10 cellular contexts compared by ENCODE assay signal in genomic region chr5:24644757-24645156, GRCh38. TPM values are rescaled to one million over a fixed set of nuclear protein-coding genes. Genes with fewer than 3 reads are reported as not detected.
DNase-seq lines count a peak whose midpoint lies in the region; ATAC-seq, FAIRE-seq and TF ChIP-seq lines count a peak whose summit lies in the region.
"Had no signal": no experiment of that assay in that cellular context is flagged by ENCODE, and none has a peak within 500 bp of the region (broad histone marks: within the 10 kb centered on the region; RNA-seq: fewer than 3 reads in every experiment).

TSS of gene CDH10 (minus strand) at chr5:24644978. CDS start at chr5:24593490, 51,488 bp downstream.

- no peak within 1 kb of the TSS for H3K27ac Mint-ChIP-seq in activated CD4-positive, alpha-beta T cell treated with anti-CD3 and anti-CD28 coated beads for 36 hours
- H3K27ac Mint-ChIP-seq: activated naive CD4-positive, alpha-beta T cell treated with anti-CD3 and anti-CD28 coated beads, Interleukin-2, amount 50 U/mL, for 24 hours had no signal

- peak; percentile 30 to 68; a peak in 4 of 6 replicates for ATAC-seq in A549
- ATAC-seq in body of pancreas: no peak
- ATAC-seq in GM19455 (IDR thresholded peaks at IDR 0.05; ENCODE audit: unreplicated experiment): no peak
- ATAC-seq in activated CD4-positive, alpha-beta T cell treated with anti-CD3 and anti-CD28 coated beads for 36 hours: no peak

- peaks cover 3% of the 10 kb centered on the region for H3K9me3 Mint-ChIP-seq in activated CD4-positive, alpha-beta T cell treated with anti-CD3 and anti-CD28 coated beads for 36 hours (ENCODE audit: low read depth)

- no peak within 1 kb of the TSS for H3K4me3 Mint-ChIP-seq in activated CD4-positive, alpha-beta T cell treated with anti-CD3 and anti-CD28 coated beads for 36 hours
- H3K4me3 Mint-ChIP-seq: activated naive CD4-positive, alpha-beta T cell treated with anti-CD3 and anti-CD28 coated beads, Interleukin-2, amount 50 U/mL, for 24 hours had no signal

- no peaks in the 10 kb centered on the region for H3K4me1 Mint-ChIP-seq in activated CD4-positive, alpha-beta T cell treated with anti-CD3 and anti-CD28 coated beads for 36 hours
- H3K4me1 Mint-ChIP-seq: activated naive CD4-positive, alpha-beta T cell treated with anti-CD3 and anti-CD28 coated beads, Interleukin-2, amount 50 U/mL, for 24 hours had no signal

- no peak for TF ChIP-seq RAD21 in A549 (conservative IDR thresholded peaks at IDR 0.05 in 1 of 2, IDR thresholded peaks at IDR 0.05 in 1 of 2)

- peak in 1 of 2 experiments; percentile 29 for DNase-seq in A549 (ENCODE audit: low read depth in 1 of 2, low spot score in 1 of 2)
- DNase-seq in NCI-H1092 treated with DMSO at 0.1 percent for 48 hours (lab: John Stamatoyannopoulos, UW): peak; percentile 30
- DNase-seq in body of pancreas: peak in 3 of 4 donors; percentile 16 to 34 (median 26)
- DNase-seq in islet precursor cell: peak; percentile 96
- DNase-seq in stimulated activated naive CD4-positive, alpha-beta T cell (lab: John Stamatoyannopoulos, UW): no peak
- DNase-seq in activated CD4-positive, alpha-beta T cell treated with anti-CD3 and anti-CD28 coated beads for 36 hours: no peak
- DNase-seq in D721Med (ENCODE audit: insufficient read length, low spot score): no peak
- DNase-seq: Peyer's patch had no signal

- peak within 1 kb of the TSS; percentile 39 for H3K4me3 ChIP-seq in A549
- no peak within 1 kb of the TSS for H3K4me3 ChIP-seq in body of pancreas
- H3K4me3 ChIP-seq: Peyer's patch had no signal

- intact Hi-C loops in body of pancreas (cut with DNase I): no loop called here
- intact Hi-C loops in activated CD4-positive, alpha-beta T cell treated with anti-CD3 and anti-CD28 coated beads for 36 hours (cut with DNase I, micrococcal nuclease): no loop called here

- H3K27ac ChIP-seq in A549 (no peak within 1 kb of the TSS), body of pancreas (no peak within 1 kb of the TSS)
- H3K27ac ChIP-seq: Peyer's patch had no signal

- no peak for TF ChIP-seq CTCF in A549 (IDR thresholded peaks at IDR 0.05)
- no peak for TF ChIP-seq CTCF in body of pancreas (IDR thresholded peaks at IDR 0.05)
- no peak for TF ChIP-seq CTCF in D721Med (IDR thresholded peaks at IDR 0.05; ENCODE audit: insufficient read depth, missing control alignments)

- 1% methylated on average over 14 of the region's 14 CpGs for WGBS in A549 (ENCODE audit: missing lambda C conversion rate)
- 1% methylated on average over 14 of the region's 14 CpGs for WGBS in body of pancreas, 2 donors

- no peaks in the 10 kb centered on the region for H3K9me3 ChIP-seq in A549
- no peaks in the 10 kb centered on the region for H3K9me3 ChIP-seq in body of pancreas
- H3K9me3 ChIP-seq: Peyer's patch had no signal

- H3K36me3 ChIP-seq in body of pancreas (replicated peaks in 1 of 2; ENCODE audit: insufficient read depth in 1 of 2, low read depth in 2 of 2): no peaks in the 10 kb centered on the region
- H3K36me3 ChIP-seq: Peyer's patch had no signal

- peaks cover 0 to 2% of the 10 kb centered on the region in 2 donors for H3K27me3 ChIP-seq in body of pancreas
- H3K27me3 ChIP-seq: Peyer's patch had no signal

- H3K36me3 Mint-ChIP-seq in activated CD4-positive, alpha-beta T cell treated with anti-CD3 and anti-CD28 coated beads for 36 hours (ENCODE audit: low read depth): no peaks in the 10 kb centered on the region
- H3K36me3 Mint-ChIP-seq: activated naive CD4-positive, alpha-beta T cell treated with anti-CD3 and anti-CD28 coated beads, Interleukin-2, amount 50 U/mL, for 24 hours had no signal

- FAIRE-seq in A549 (lab: Jason Lieb, UNC) (no peak), D721Med (lab: Jason Lieb, UNC) (no peak)

- H3K27me3 Mint-ChIP-seq in activated CD4-positive, alpha-beta T cell treated with anti-CD3 and anti-CD28 coated beads for 36 hours: no peaks in the 10 kb centered on the region
- H3K27me3 Mint-ChIP-seq: activated naive CD4-positive, alpha-beta T cell treated with anti-CD3 and anti-CD28 coated beads, Interleukin-2, amount 50 U/mL, for 24 hours had no signal

- POLR2A ChIA-PET in A549 (lab: Yijun Ruan, JAX): no interaction called here
- POLR2A ChIA-PET in activated CD4-positive, alpha-beta T cell treated with anti-CD3 and anti-CD28 coated beads for 36 hours (lab: Charles Lee): no interaction called here

- H3K4me1 ChIP-seq in A549: no peaks in the 10 kb centered on the region
- H3K4me1 ChIP-seq in body of pancreas: no peaks in the 10 kb centered on the region
- H3K4me1 ChIP-seq: Peyer's patch had no signal

- TF ChIP-seq EP300 in A549 (IDR thresholded peaks at IDR 0.05): no peak

- H3K4me2 ChIP-seq in A549: peak within 1 kb of the TSS; percentile 78

- TF ChIP-seq POLR2A in A549 (IDR thresholded peaks at IDR 0.05; ENCODE audit: low read length) (no peak), body of pancreas (IDR thresholded peaks at IDR 0.05) (peak in 1 of 3 donors; percentile 25)

- CTCF ChIA-PET in A549 (lab: Yijun Ruan, JAX): no interaction called here
- CTCF ChIA-PET in activated CD4-positive, alpha-beta T cell treated with anti-CD3 and anti-CD28 coated beads for 36 hours (lab: Charles Lee): no interaction called here

TF ChIP-seq in A549, 52 proteins besides CTCF, POLR2A, EP300 and RAD21:
- no peak for TF ChIP-seq NPAS2 (CRISPR knock-in tag; IDR thresholded peaks at IDR 0.05; ENCODE audit: borderline replicate concordance)
- no peak for TF ChIP-seq MAZ (IDR thresholded peaks at IDR 0.05; ENCODE audit: borderline replicate concordance, low read depth, low read length)
- no peak for TF ChIP-seq JUNB (IDR thresholded peaks at IDR 0.05)
- no peak for TF ChIP-seq JUN (IDR thresholded peaks at IDR 0.05)
- no peak for TF ChIP-seq RARB (CRISPR knock-in tag; IDR thresholded peaks at IDR 0.05)
- no peak for TF ChIP-seq HEYL (CRISPR knock-in tag; IDR thresholded peaks at IDR 0.05)
- TF ChIP-seq ATOH8 (CRISPR knock-in tag; IDR thresholded peaks at IDR 0.05; ENCODE audit: low read depth): no peak
- no peak for TF ChIP-seq MAX (IDR thresholded peaks at IDR 0.05)
- no peak for TF ChIP-seq E2F6 (IDR thresholded peaks at IDR 0.05; ENCODE audit: borderline replicate concordance, low read depth)
- no peak for TF ChIP-seq NR3C1 (IDR thresholded peaks at IDR 0.05)
- no peak for TF ChIP-seq SMC3 (IDR thresholded peaks at IDR 0.05)
- no peak for TF ChIP-seq ZSCAN20 (CRISPR knock-in tag; IDR thresholded peaks at IDR 0.05)
- no peak for TF ChIP-seq POLR2AphosphoS2 (conservative IDR thresholded peaks at IDR 0.05; ENCODE audit: low read length)
- TF ChIP-seq GATA3 (IDR thresholded peaks at IDR 0.05; ENCODE audit: borderline replicate concordance): no peak
- no peak for TF ChIP-seq HMGXB4 (CRISPR knock-in tag; IDR thresholded peaks at IDR 0.05; ENCODE audit: borderline replicate concordance)
- TF ChIP-seq ELK1 (IDR thresholded peaks at IDR 0.05; ENCODE audit: low read depth, low read length): no peak

RNA-seq across cellular contexts. Expression of gene CDH10, which starts in this region (rescaled TPM):
- polyA plus RNA-seq in A549 (2011; rRNA removed) (0.58 and 1.0 TPM in 2 replicates), A549 (2017; fragmentation: RNase III; extraction: RNeasy Plus Mini Kit Qiagen cat#74134 plus additional on column Dnase treatment) (0.38 to 0.63 TPM (median 0.47 TPM) in 3 replicates)
- polyA plus RNA-seq in A549 (2012; cell fraction: cytosol; rRNA removed): 0.16 and 0.20 TPM in 2 replicates
- 0.18 and 0.49 TPM in 2 replicates for polyA plus RNA-seq in A549 (2012; cell fraction: nucleus; rRNA removed)
- polyA minus RNA-seq in A549 (2011; rRNA and poly(A)+ RNA removed): 0.29 and 0.58 TPM in 2 replicates
- under 1 TPM in 1 of 2 donors, not detected in 1; 0.26 TPM for total RNA-seq in body of pancreas
- total RNA-seq in activated CD4-positive, alpha-beta T cell treated with anti-CD3 and anti-CD28 coated beads for 36 hours: not detected
- total RNA-seq: Peyer's patch had no signal

Comparison
In these comparisons a context has a peak if more than half of its experiments do, and no peak if none do; other contexts are left out.
1. Peak in DNase-seq in body of pancreas; RNA of the gene not detected or under 1 TPM.
2. ATAC-seq: peak in A549 (2 of 2); none in body of pancreas (single experiment), GM19455 (single experiment) and activated CD4-positive, alpha-beta T cell treated with anti-CD3 and anti-CD28 coated beads for 36 hours (single experiment).
3. DNase-seq: peak in NCI-H1092 treated with DMSO at 0.1 percent for 48 hours (single experiment) and islet precursor cell (single experiment); none in stimulated activated naive CD4-positive, alpha-beta T cell (0 of 6), activated CD4-positive, alpha-beta T cell treated with anti-CD3 and anti-CD28 coated beads for 36 hours (single experiment) and D721Med (single experiment).